24 cellular contexts compared by ENCODE assay signal in genomic region chr2:9721346-9721745, GRCh38.
"Had no signal": no experiment of that assay in that cellular context is flagged by ENCODE, and none has a peak within 500 bp of the region (broad histone marks: within the 10 kb centered on the region; RNA-seq: fewer than 3 reads in every experiment).

No MANE protein-coding gene starts in this region.

- H3K4me3 Mint-ChIP-seq: activated naive CD4-positive, alpha-beta T cell treated with anti-CD3 and anti-CD28 coated beads, Interleukin-2, amount 10 ng/mL, durations not matched to agents 7 days and 5 days; activated naive CD8-positive, alpha-beta T cell treated with anti-CD3 and anti-CD28 coated beads, Interleukin-2, amount 50 U/mL, for 24 hours; brain; endodermal cell; stimulated activated naive B cell treated with anti-CD40 and anti-IgM and Interleukin-4, amounts not matched to agents 10 μg/mL and 1 μg/mL and 100 μg/mL, for 72 hours had no signal

- FAIRE-seq: frontal cortex, keratinocyte had no signal

- H3K9me3 Mint-ChIP-seq: activated naive CD4-positive, alpha-beta T cell treated with anti-CD3 and anti-CD28 coated beads, Interleukin-2, amount 10 ng/mL, durations not matched to agents 7 days and 5 days; activated naive CD8-positive, alpha-beta T cell treated with anti-CD3 and anti-CD28 coated beads, Interleukin-2, amount 50 U/mL, for 24 hours; brain; stimulated activated naive B cell treated with anti-CD40 and anti-IgM and Interleukin-4, amounts not matched to agents 10 μg/mL and 1 μg/mL and 100 μg/mL, for 72 hours had no signal

- H3K27me3 Mint-ChIP-seq: activated naive CD8-positive, alpha-beta T cell treated with anti-CD3 and anti-CD28 coated beads, Interleukin-2, amount 50 U/mL, for 24 hours; stimulated activated naive B cell treated with anti-CD40 and anti-IgM and Interleukin-4, amounts not matched to agents 10 μg/mL and 1 μg/mL and 100 μg/mL, for 72 hours had no signal

- DNase-seq: activated CD4-positive, alpha-beta T cell treated with anti-CD3 and anti-CD28 coated beads for 1 hour; activated CD8-positive, alpha-beta memory T cell treated with anti-CD3 and anti-CD28 coated beads for 24 hours; activated CD8-positive, alpha-beta memory T cell treated with anti-CD3 and anti-CD28 coated beads, Interleukin-2, amount 50 U/mL, for 48 hours; activated effector memory CD4-positive, alpha-beta T cell treated with Interleukin-2 at 50 U/mL for 16 hours; activated naive CD4-positive, alpha-beta T cell treated with anti-CD3 and anti-CD28 coated beads, Interleukin-2, amount 10 ng/mL, durations not matched to agents 7 days and 5 days; activated naive CD8-positive, alpha-beta T cell treated with anti-CD3 and anti-CD28 coated beads, Interleukin-2, amount 50 U/mL, for 24 hours; activated T-cell treated with anti-CD3 and anti-CD28 coated beads, Interleukin-2, amount 50 U/mL, for 48 hours; anterior cingulate cortex; central memory CD4-positive, alpha-beta T cell; colonic mucosa; endodermal cell; left lung; ovary; psoas muscle; right cardiac atrium; stimulated activated CD4-positive, alpha-beta T cell treated with anti-CD3 and anti-CD28 coated beads, Interleukin-4, amount 100 ng/mL, for 4 hours; T-helper 1 cell; T-helper 9 cell had no signal

- H3K4me1 Mint-ChIP-seq: activated naive CD4-positive, alpha-beta T cell treated with anti-CD3 and anti-CD28 coated beads, Interleukin-2, amount 10 ng/mL, durations not matched to agents 7 days and 5 days; activated naive CD8-positive, alpha-beta T cell treated with anti-CD3 and anti-CD28 coated beads, Interleukin-2, amount 50 U/mL, for 24 hours; endodermal cell had no signal

- ATAC-seq: activated naive CD8-positive, alpha-beta T cell treated with anti-CD3 and anti-CD28 coated beads, Interleukin-2, amount 50 U/mL, for 24 hours; left lung; psoas muscle; right cardiac atrium had no signal

- H3K36me3 Mint-ChIP-seq: activated naive CD4-positive, alpha-beta T cell treated with anti-CD3 and anti-CD28 coated beads, Interleukin-2, amount 10 ng/mL, durations not matched to agents 7 days and 5 days; brain; stimulated activated naive B cell treated with anti-CD40 and anti-IgM and Interleukin-4, amounts not matched to agents 10 μg/mL and 1 μg/mL and 100 μg/mL, for 72 hours had no signal

- H3K36me3 ChIP-seq: colonic mucosa, left lung, ovary had no signal

- H3K9me3 ChIP-seq: colonic mucosa, left lung, ovary, psoas muscle had no signal

- H3K27ac ChIP-seq: colonic mucosa, epithelial cell of prostate, left lung, ovary, psoas muscle, VCaP had no signal

- H3K27me3 ChIP-seq: colonic mucosa, left lung, ovary had no signal

- H3K4me3 ChIP-seq: colonic mucosa, left lung, ovary, psoas muscle had no signal

- H3K27ac Mint-ChIP-seq: activated naive CD4-positive, alpha-beta T cell treated with anti-CD3 and anti-CD28 coated beads, Interleukin-2, amount 10 ng/mL, durations not matched to agents 7 days and 5 days; activated naive CD8-positive, alpha-beta T cell treated with anti-CD3 and anti-CD28 coated beads, Interleukin-2, amount 50 U/mL, for 24 hours; endodermal cell had no signal

- H3K4me1 ChIP-seq: colonic mucosa, left lung, psoas muscle had no signal
